In genomic region chr1:15154480-15155036, GRCh38 we compare ENCODE assay signal across 8 cellular contexts. TPM values are rescaled to one million over a fixed set of nuclear protein-coding genes. Genes with fewer than 3 reads are reported as not detected.
DNase-seq lines count a peak whose midpoint lies in the region; ATAC-seq and TF ChIP-seq lines count a peak whose summit lies in the region.

No MANE protein-coding gene starts in this region.

- H3K36me3 ChIP-seq in NT2/D1 (ENCODE audit: insufficient read depth, insufficient read length, low read length): no peaks in the 10 kb centered on the region

- peaks cover 6% of the 10 kb centered on the region for H3K27me3 ChIP-seq in NT2/D1 (ENCODE audit: insufficient read depth, insufficient read length)

- no peak for TF ChIP-seq CTCF in endothelial cell (IDR thresholded peaks at IDR 0.05; ENCODE audit: unreplicated experiment)

- no peaks in the 10 kb centered on the region for H3K9me3 Mint-ChIP-seq in endothelial cell (ENCODE audit: unreplicated experiment)
- peaks cover 0 to 5% (median 0%) of the 10 kb centered on the region in 7 donors for H3K9me3 Mint-ChIP-seq in naive B cell

- peaks cover 56% of the 10 kb centered on the region for H3K4me1 Mint-ChIP-seq in endothelial cell (ENCODE audit: unreplicated experiment)
- H3K4me1 Mint-ChIP-seq in naive B cell: peaks cover 9 to 35% (median 27%) of the 10 kb centered on the region in 3 donors

- peak overlapping the region; percentile 98 for H3K4me3 Mint-ChIP-seq in endothelial cell (ENCODE audit: unreplicated experiment)
- peak overlapping the region in 7 of 8 donors; percentile 21 to 82 (median 67) for H3K4me3 Mint-ChIP-seq in naive B cell

- H3K36me3 Mint-ChIP-seq in endothelial cell (ENCODE audit: low read depth, unreplicated experiment): peaks cover 3% of the 10 kb centered on the region
- H3K36me3 Mint-ChIP-seq in naive B cell: peaks cover 0 to 8% of the 10 kb centered on the region in 2 donors

- no peak for ATAC-seq in naive B cell (ENCODE audit: low read depth in 2 of 2)
- ATAC-seq in HG02623 (IDR thresholded peaks at IDR 0.05; ENCODE audit: unreplicated experiment): no peak

- H3K27me3 Mint-ChIP-seq in endothelial cell (ENCODE audit: unreplicated experiment): peaks cover 6% of the 10 kb centered on the region
- H3K27me3 Mint-ChIP-seq in naive B cell: peaks cover 35 to 55% (median 53%) of the 10 kb centered on the region in 3 donors

- H3K27ac Mint-ChIP-seq in endothelial cell (ENCODE audit: unreplicated experiment) (peak overlapping the region; percentile 83), naive B cell (no peak overlapping the region)

- H3K9ac ChIP-seq in NT2/D1 (ENCODE audit: insufficient read length, low read depth): no peak overlapping the region

- no peaks in the 10 kb centered on the region for H3K9me3 ChIP-seq in NT2/D1 (ENCODE audit: insufficient read depth, low read length)

- DNase-seq in COLO668 (lab: John Stamatoyannopoulos, UW; ENCODE audit: unreplicated experiment) (peak; percentile 61), NT2/D1 (ENCODE audit: low read depth, low spot score) (no peak), endothelial cell (ENCODE audit: low spot score) (peak; percentile 59), naive B cell (no peak), NCI-H446 (lab: John Stamatoyannopoulos, UW) (no peak), OCI-M1 (lab: John Stamatoyannopoulos, UW) (no peak)
- DNase-seq in activated CD8-positive, alpha-beta memory T cell treated with anti-CD3 and anti-CD28 coated beads, Interleukin-2, amount 50 U/mL, for 4 hours: no peak

- H3K4me3 ChIP-seq in NT2/D1 (ENCODE audit: insufficient read length, low read depth): peak overlapping the region; percentile 21

- H3K4me1 ChIP-seq in NT2/D1 (ENCODE audit: insufficient read depth, insufficient read length): peaks cover 2% of the 10 kb centered on the region

RNA-seq across cellular contexts. Expression of gene TMEM51, which starts 1.0 kb away (rescaled TPM):
- total RNA-seq in endothelial cell (ENCODE audit: unreplicated experiment): 23.5 TPM
- not detected for polyA plus RNA-seq in naive B cell (ENCODE audit: low read depth in 6 of 6)

Comparison
In these comparisons a context has a peak if more than half of its experiments do, and no peak if none do; other contexts are left out.
1. DNase-seq: peak in COLO668 (single experiment) and endothelial cell (single experiment); none in NT2/D1 (single experiment), naive B cell (single experiment), NCI-H446 (0 of 2), activated CD8-positive, alpha-beta memory T cell treated with anti-CD3 and anti-CD28 coated beads, Interleukin-2, amount 50 U/mL, for 4 hours (single experiment) and OCI-M1 (single experiment).